Comparison of ENCODE assay signal across 1 cellular context in genomic region chr9:114908104-114908621, GRCh38.
TF ChIP-seq lines count a peak whose summit lies in the region.

No MANE protein-coding gene starts in this region.

TF ChIP-seq in HepG2, 621 proteins besides CTCF, POLR2A, EP300 and RAD21 (continued from another document and continues in another):
- TF ChIP-seq ZNF598 (CRISPR knock-in tag; IDR thresholded peaks at IDR 0.05; ENCODE audit: borderline replicate concordance): no peak
- TF ChIP-seq JUND (CRISPR knock-in tag; IDR thresholded peaks at IDR 0.05): peak; percentile 54; the same call in 1 of the 2 replicates
- no peak for TF ChIP-seq DR1 (CRISPR knock-in tag; IDR thresholded peaks at IDR 0.05)
- no peak for TF ChIP-seq ZNF318 (CRISPR knock-in tag; IDR thresholded peaks at IDR 0.05)
- no peak for TF ChIP-seq NCOA1 (CRISPR knock-in tag; IDR thresholded peaks at IDR 0.05)
- TF ChIP-seq KDM6A (CRISPR knock-in tag; IDR thresholded peaks at IDR 0.05; ENCODE audit: low read depth): 0 out of 2 replicates have a peak, but pooled peaks have one; percentile 17
- no peak for TF ChIP-seq ZBTB21 (CRISPR knock-in tag; IDR thresholded peaks at IDR 0.05)
- TF ChIP-seq CREM (IDR thresholded peaks at IDR 0.05): peak; percentile 60; the same call in 1 of the 2 replicates
- no peak for TF ChIP-seq CREM (CRISPR knock-in tag; IDR thresholded peaks at IDR 0.05)
- TF ChIP-seq ZNF44 (CRISPR knock-in tag; IDR thresholded peaks at IDR 0.05): no peak
- 0 out of 2 replicates have a peak, but pooled peaks have one; percentile 54 for TF ChIP-seq ZNF205 (CRISPR knock-in tag; IDR thresholded peaks at IDR 0.05)
- TF ChIP-seq YEATS4 (CRISPR knock-in tag; IDR thresholded peaks at IDR 0.05; ENCODE audit: borderline replicate concordance): no peak
- no peak for TF ChIP-seq ZIK1 (CRISPR knock-in tag; IDR thresholded peaks at IDR 0.05; ENCODE audit: borderline replicate concordance, low read depth)
- TF ChIP-seq, protein P1, sequence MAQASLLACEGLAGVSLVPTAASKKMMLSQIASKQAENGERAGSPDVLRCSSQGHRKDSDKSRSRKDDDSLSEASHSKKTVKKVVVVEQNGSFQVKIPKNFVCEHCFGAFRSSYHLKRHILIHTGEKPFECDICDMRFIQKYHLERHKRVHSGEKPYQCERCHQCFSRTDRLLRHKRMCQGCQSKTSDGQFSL (CRISPR knock-in tag; IDR thresholded peaks at IDR 0.05): no peak
- TF ChIP-seq TRAFD1 (CRISPR knock-in tag; IDR thresholded peaks at IDR 0.05; ENCODE audit: borderline replicate concordance): no peak
- TF ChIP-seq ARID2 (CRISPR knock-in tag; IDR thresholded peaks at IDR 0.05; ENCODE audit: borderline replicate concordance): no peak
- TF ChIP-seq ZBTB25 (CRISPR knock-in tag; IDR thresholded peaks at IDR 0.05): peak; percentile 68
- TF ChIP-seq UBTF (CRISPR knock-in tag; IDR thresholded peaks at IDR 0.05): no peak
- TF ChIP-seq NPAS2 (CRISPR knock-in tag; IDR thresholded peaks at IDR 0.05; ENCODE audit: borderline replicate concordance): no peak
- TF ChIP-seq NRL (CRISPR knock-in tag; IDR thresholded peaks at IDR 0.05; ENCODE audit: borderline replicate concordance): no peak
- no peak for TF ChIP-seq HMGA1 (CRISPR knock-in tag; conservative IDR thresholded peaks at IDR 0.05)
- TF ChIP-seq ZKSCAN8 (CRISPR knock-in tag; IDR thresholded peaks at IDR 0.05; ENCODE audit: borderline replicate concordance): peak; percentile 63; the same call in 1 of the 2 replicates
- TF ChIP-seq ZBED4 (CRISPR knock-in tag; IDR thresholded peaks at IDR 0.05; ENCODE audit: borderline replicate concordance): no peak
- TF ChIP-seq ADNP (CRISPR knock-in tag; IDR thresholded peaks at IDR 0.05): no peak
- TF ChIP-seq ZNF274 (CRISPR knock-in tag; IDR thresholded peaks at IDR 0.05): no peak
- TF ChIP-seq GFI1 (CRISPR knock-in tag; IDR thresholded peaks at IDR 0.05; ENCODE audit: borderline replicate concordance): peak; percentile 28; the same call in 1 of the 2 replicates
- TF ChIP-seq, protein P2, sequence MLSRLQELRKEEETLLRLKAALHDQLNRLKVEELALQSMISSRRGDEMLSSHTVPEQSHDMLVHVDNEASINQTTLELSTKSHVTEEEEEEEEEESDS (CRISPR knock-in tag; IDR thresholded peaks at IDR 0.05; ENCODE audit: borderline replicate concordance): no peak
- no peak for TF ChIP-seq ZNF788 (CRISPR knock-in tag; IDR thresholded peaks at IDR 0.05; ENCODE audit: borderline replicate concordance)
- TF ChIP-seq HNF4G (IDR thresholded peaks at IDR 0.05; ENCODE audit: borderline replicate concordance, low read depth, low read length): no peak
- TF ChIP-seq HNF4G (CRISPR knock-in tag; IDR thresholded peaks at IDR 0.05; ENCODE audit: borderline replicate concordance, low read depth): peak; percentile 25; the same call in 1 of the 2 replicates
- TF ChIP-seq DRAP1 (CRISPR knock-in tag; IDR thresholded peaks at IDR 0.05): peak; percentile 14; the same call in 1 of the 2 replicates
- TF ChIP-seq, protein P3, sequence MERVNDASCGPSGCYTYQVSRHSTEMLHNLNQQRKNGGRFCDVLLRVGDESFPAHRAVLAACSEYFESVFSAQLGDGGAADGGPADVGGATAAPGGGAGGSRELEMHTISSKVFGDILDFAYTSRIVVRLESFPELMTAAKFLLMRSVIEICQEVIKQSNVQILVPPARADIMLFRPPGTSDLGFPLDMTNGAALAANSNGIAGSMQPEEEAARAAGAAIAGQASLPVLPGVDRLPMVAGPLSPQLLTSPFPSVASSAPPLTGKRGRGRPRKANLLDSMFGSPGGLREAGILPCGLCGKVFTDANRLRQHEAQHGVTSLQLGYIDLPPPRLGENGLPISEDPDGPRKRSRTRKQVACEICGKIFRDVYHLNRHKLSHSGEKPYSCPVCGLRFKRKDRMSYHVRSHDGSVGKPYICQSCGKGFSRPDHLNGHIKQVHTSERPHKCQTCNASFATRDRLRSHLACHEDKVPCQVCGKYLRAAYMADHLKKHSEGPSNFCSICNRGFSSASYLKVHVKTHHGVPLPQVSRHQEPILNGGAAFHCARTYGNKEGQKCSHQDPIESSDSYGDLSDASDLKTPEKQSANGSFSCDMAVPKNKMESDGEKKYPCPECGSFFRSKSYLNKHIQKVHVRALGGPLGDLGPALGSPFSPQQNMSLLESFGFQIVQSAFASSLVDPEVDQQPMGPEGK (CRISPR knock-in tag; IDR thresholded peaks at IDR 0.05): peak; percentile 60; the same call in 1 of the 2 replicates
- TF ChIP-seq NFYB (CRISPR knock-in tag; IDR thresholded peaks at IDR 0.05): peak; percentile 22; the same call in 1 of the 2 replicates
- peak; percentile 48 for TF ChIP-seq PHF21A (CRISPR knock-in tag; IDR thresholded peaks at IDR 0.05)
- TF ChIP-seq PHF8 (CRISPR knock-in tag; IDR thresholded peaks at IDR 0.05): no peak
- 0 out of 2 replicates have a peak, but pooled peaks have one; percentile 18 for TF ChIP-seq KAT8 (CRISPR knock-in tag; IDR thresholded peaks at IDR 0.05)
- peak; percentile 62 for TF ChIP-seq SALL1 (CRISPR knock-in tag; IDR thresholded peaks at IDR 0.05)
- TF ChIP-seq HMG20B (CRISPR knock-in tag; conservative IDR thresholded peaks at IDR 0.05): peak; percentile 92
